ENCODE assay signal across 21 cellular contexts in the genomic region with DNA sequence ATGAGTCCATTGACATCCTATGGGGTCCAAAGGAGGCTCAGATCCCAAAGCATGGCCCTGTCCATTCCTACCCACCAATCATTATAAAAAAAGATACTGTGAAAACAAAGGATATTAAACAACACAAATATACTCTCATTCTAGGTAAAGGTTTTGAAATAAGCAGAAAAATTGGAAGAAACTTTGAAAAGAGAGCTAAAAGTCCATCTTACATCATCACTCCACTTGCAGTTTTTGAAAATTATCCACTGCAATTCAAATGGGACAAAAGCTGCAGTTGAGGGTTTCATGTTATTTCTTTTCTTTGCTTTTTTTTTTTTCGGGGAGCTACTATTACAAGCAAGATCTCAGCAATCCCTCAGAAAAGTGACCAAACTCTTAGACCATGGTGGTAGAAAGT.
"Had no signal": no experiment of that assay in that cellular context is flagged by ENCODE, and none has a peak within 500 bp of the region (broad histone marks: within the 10 kb centered on the region; RNA-seq: fewer than 3 reads in every experiment).

No MANE protein-coding gene starts in this region.

- H3K4me3 ChIP-seq: colonic mucosa, heart right ventricle, left lung, lung, psoas muscle, skin epidermis, suprapubic skin, tibial nerve, upper lobe of right lung had no signal

- H3K4me1 Mint-ChIP-seq: naive B cell; stimulated activated naive B cell treated with anti-CD40 and anti-IgM and Interleukin-4, amounts not matched to agents 10 μg/mL and 1 μg/mL and 100 μg/mL, for 72 hours had no signal

- H3K27ac ChIP-seq: colonic mucosa, psoas muscle, skin epidermis, suprapubic skin, upper lobe of right lung had no signal

- H3K27me3 ChIP-seq: colonic mucosa, heart right ventricle, left lung, suprapubic skin, tibial nerve, upper lobe of right lung had no signal

- H3K9me3 Mint-ChIP-seq: naive B cell; nephron progenitor cell; stimulated activated naive B cell treated with anti-CD40 and anti-IgM and Interleukin-4, amounts not matched to agents 10 μg/mL and 1 μg/mL and 100 μg/mL, for 72 hours had no signal

- H3K36me3 ChIP-seq: colonic mucosa, heart right ventricle, left lung, suprapubic skin, tibial nerve, upper lobe of right lung had no signal

- H3K27me3 Mint-ChIP-seq: naive B cell; stimulated activated naive B cell treated with anti-CD40 and anti-IgM and Interleukin-4, amounts not matched to agents 10 μg/mL and 1 μg/mL and 100 μg/mL, for 72 hours had no signal

- ATAC-seq: left lung; psoas muscle; stimulated activated naive B cell treated with anti-CD40 and anti-IgM and Interleukin-4, amounts not matched to agents 10 μg/mL and 1 μg/mL and 100 μg/mL, for 72 hours; upper lobe of right lung had no signal

- DNase-seq: cerebellar nuclear complex; colonic mucosa; dermis blood vessel endothelial cell; effector CD4-positive, alpha-beta T cell; foreskin melanocyte; hypothalamus; kidney glomerular epithelial cell; left lung; mesenchymal stem cell; naive B cell; nephron progenitor cell; stimulated activated CD4-positive, alpha-beta T cell treated with anti-CD3 and anti-CD28 coated beads, Interleukin-2, amount 100 ng/mL, for 24 hours; stimulated activated CD4-positive, alpha-beta T cell treated with anti-CD3 and anti-CD28 coated beads, Interleukin-4, amount 100 ng/mL, for 4 hours; stimulated activated naive B cell treated with anti-CD40 and anti-IgM and Interleukin-4, amounts not matched to agents 10 μg/mL and 1 μg/mL and 100 μg/mL, for 72 hours; upper lobe of right lung had no signal

- H3K27ac Mint-ChIP-seq: nephron progenitor cell; stimulated activated naive B cell treated with anti-CD40 and anti-IgM and Interleukin-4, amounts not matched to agents 10 μg/mL and 1 μg/mL and 100 μg/mL, for 72 hours had no signal

- H3K4me3 Mint-ChIP-seq: naive B cell; nephron progenitor cell; stimulated activated naive B cell treated with anti-CD40 and anti-IgM and Interleukin-4, amounts not matched to agents 10 μg/mL and 1 μg/mL and 100 μg/mL, for 72 hours had no signal

- H3K4me1 ChIP-seq: colonic mucosa, left lung, psoas muscle, suprapubic skin, upper lobe of right lung had no signal

- H3K9me3 ChIP-seq: colonic mucosa, heart right ventricle, left lung, psoas muscle, suprapubic skin, tibial nerve, upper lobe of right lung had no signal
